In genomic region chr17:9809409-9809808, GRCh38 we compare ENCODE assay signal across 1 cellular context.
TF ChIP-seq lines count a peak whose summit lies in the region.

No MANE protein-coding gene starts in this region.

TF ChIP-seq in IMR-90, 13 proteins besides CTCF, POLR2A, EP300 and RAD21 (continued from another document):
- TF ChIP-seq, protein P1, sequence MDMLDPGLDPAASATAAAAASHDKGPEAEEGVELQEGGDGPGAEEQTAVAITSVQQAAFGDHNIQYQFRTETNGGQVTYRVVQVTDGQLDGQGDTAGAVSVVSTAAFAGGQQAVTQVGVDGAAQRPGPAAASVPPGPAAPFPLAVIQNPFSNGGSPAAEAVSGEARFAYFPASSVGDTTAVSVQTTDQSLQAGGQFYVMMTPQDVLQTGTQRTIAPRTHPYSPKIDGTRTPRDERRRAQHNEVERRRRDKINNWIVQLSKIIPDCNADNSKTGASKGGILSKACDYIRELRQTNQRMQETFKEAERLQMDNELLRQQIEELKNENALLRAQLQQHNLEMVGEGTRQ (IDR thresholded peaks at IDR 0.05; ENCODE audit: low read depth, low read length): no peak
- no peak for TF ChIP-seq SMC3 (IDR thresholded peaks at IDR 0.05; ENCODE audit: low read depth, low read length)
- no peak for TF ChIP-seq CEBPB (IDR thresholded peaks at IDR 0.05; ENCODE audit: low read depth, low read length)
- no peak for TF ChIP-seq MAZ (IDR thresholded peaks at IDR 0.05; ENCODE audit: borderline replicate concordance, low read depth, low read length)
- TF ChIP-seq RFX5 (IDR thresholded peaks at IDR 0.05; ENCODE audit: low read depth, low read length): no peak
